Comparison of ENCODE assay signal across 1 cellular context in genomic region chr6:169292340-169293124, GRCh38.
TF ChIP-seq lines count a peak whose summit lies in the region.

No MANE protein-coding gene starts in this region.

TF ChIP-seq in HepG2, 621 proteins besides CTCF, POLR2A, EP300 and RAD21 (continued from another document and continues in another):
- TF ChIP-seq ZNF749 (CRISPR knock-in tag; IDR thresholded peaks at IDR 0.05; ENCODE audit: borderline replicate concordance) (peak; percentile 31; the same call in 1 of the 2 replicates), AFF4 (CRISPR knock-in tag; IDR thresholded peaks at IDR 0.05) (peak; percentile 71; the same call in 1 of the 2 replicates), IRF2 (CRISPR knock-in tag; IDR thresholded peaks at IDR 0.05) (peak; percentile 85), ERF (CRISPR knock-in tag; IDR thresholded peaks at IDR 0.05) (peak; percentile 89), CBFB (CRISPR knock-in tag; IDR thresholded peaks at IDR 0.05) (peak; percentile 83; the same call in 1 of the 2 replicates), TGIF2 (CRISPR knock-in tag; IDR thresholded peaks at IDR 0.05) (peak; percentile 69), ZNF333 (CRISPR knock-in tag; IDR thresholded peaks at IDR 0.05; ENCODE audit: borderline replicate concordance) (no peak), ZBTB34 (CRISPR knock-in tag; IDR thresholded peaks at IDR 0.05) (no peak), KDM1A (CRISPR knock-in tag; IDR thresholded peaks at IDR 0.05) (no peak), DNMT1 (CRISPR knock-in tag; IDR thresholded peaks at IDR 0.05) (no peak), DNMT3B (CRISPR knock-in tag; conservative IDR thresholded peaks at IDR 0.05) (peak; percentile 77; the same call in 1 of the 2 replicates), DR1 (CRISPR knock-in tag; IDR thresholded peaks at IDR 0.05) (peak; percentile 53; the same call in 1 of the 2 replicates), ZBTB42 (CRISPR knock-in tag; IDR thresholded peaks at IDR 0.05) (0 out of 2 replicates have a peak, but pooled peaks have one; percentile 41), ARNT2 (CRISPR knock-in tag; IDR thresholded peaks at IDR 0.05; ENCODE audit: low read depth) (peak; percentile 67; the same call in 1 of the 2 replicates), HNF1A (IDR thresholded peaks at IDR 0.05; ENCODE audit: low read depth) (peak; percentile 69; the same call in 1 of the 2 replicates), HNF1A (CRISPR knock-in tag; IDR thresholded peaks at IDR 0.05; ENCODE audit: borderline replicate concordance) (peak; percentile 94), TBX3 (IDR thresholded peaks at IDR 0.05; ENCODE audit: borderline replicate concordance) (peak; percentile 38; the same call in 1 of the 2 replicates), REPIN1 (CRISPR knock-in tag; IDR thresholded peaks at IDR 0.05; ENCODE audit: borderline replicate concordance, low read depth) (no peak; the same call in 1 of the 2 replicates), ONECUT2 (CRISPR knock-in tag; IDR thresholded peaks at IDR 0.05) (no peak), FUBP1 (CRISPR knock-in tag; IDR thresholded peaks at IDR 0.05; ENCODE audit: borderline replicate concordance) (peak; percentile 96; the same call in 1 of the 2 replicates), CBX2 (IDR thresholded peaks at IDR 0.05; ENCODE audit: low read depth, low read length) (no peak), CBX2 (CRISPR knock-in tag; IDR thresholded peaks at IDR 0.05; ENCODE audit: low read depth) (0 out of 2 replicates have a peak, but pooled peaks have one; percentile 71), ZNF891 (CRISPR knock-in tag; IDR thresholded peaks at IDR 0.05) (no peak), KDM4B (CRISPR knock-in tag; IDR thresholded peaks at IDR 0.05) (peak; percentile 84), MAZ (IDR thresholded peaks at IDR 0.05; ENCODE audit: borderline replicate concordance, low read depth, low read length) (peak; percentile 75; the same call in 1 of the 2 replicates), MAZ (CRISPR knock-in tag; IDR thresholded peaks at IDR 0.05; ENCODE audit: low read depth) (peak; percentile 82), ZNF781 (CRISPR knock-in tag; IDR thresholded peaks at IDR 0.05; ENCODE audit: borderline replicate concordance, not compliant biosample characterization) (no peak), HNF4G (IDR thresholded peaks at IDR 0.05; ENCODE audit: borderline replicate concordance, low read depth, low read length) (peak; percentile 68; the same call in 1 of the 2 replicates), HNF4G (CRISPR knock-in tag; IDR thresholded peaks at IDR 0.05; ENCODE audit: borderline replicate concordance, low read depth) (peak; percentile 63; the same call in 1 of the 2 replicates), ZNF879 (CRISPR knock-in tag; IDR thresholded peaks at IDR 0.05) (no peak), ZNF367 (CRISPR knock-in tag; IDR thresholded peaks at IDR 0.05; ENCODE audit: borderline replicate concordance) (no peak), SRF (IDR thresholded peaks at IDR 0.05; ENCODE audit: low read depth, low read length) (no peak), ATF1 (CRISPR knock-in tag; IDR thresholded peaks at IDR 0.05) (no peak; the same call in 1 of the 2 replicates), ZNF775 (CRISPR knock-in tag; IDR thresholded peaks at IDR 0.05; ENCODE audit: borderline replicate concordance) (no peak), ZNF224 (CRISPR knock-in tag; IDR thresholded peaks at IDR 0.05) (peak; percentile 47; the same call in 1 of the 2 replicates), SRY (CRISPR knock-in tag; IDR thresholded peaks at IDR 0.05) (0 out of 2 replicates have a peak, but pooled peaks have one; percentile 42), EED (CRISPR knock-in tag; IDR thresholded peaks at IDR 0.05) (no peak), ZNF235 (CRISPR knock-in tag; IDR thresholded peaks at IDR 0.05; ENCODE audit: borderline replicate concordance) (0 out of 2 replicates have a peak, but pooled peaks have one; percentile 22), FOSL1 (CRISPR knock-in tag; IDR thresholded peaks at IDR 0.05; ENCODE audit: borderline replicate concordance) (peak; percentile 98), NR2F6 (IDR thresholded peaks at IDR 0.05) (peak; percentile 89), NR2F6 (CRISPR knock-in tag; IDR thresholded peaks at IDR 0.05) (peak; percentile 96), ZNF615 (CRISPR knock-in tag; IDR thresholded peaks at IDR 0.05; ENCODE audit: borderline replicate concordance) (0 out of 2 replicates have a peak, but pooled peaks have one; percentile 54), ZFP37 (CRISPR knock-in tag; IDR thresholded peaks at IDR 0.05; ENCODE audit: borderline replicate concordance) (0 out of 2 replicates have a peak, but pooled peaks have one; percentile 71), SIX4 (CRISPR knock-in tag; IDR thresholded peaks at IDR 0.05) (peak; percentile 100), ZNF556 (CRISPR knock-in tag; IDR thresholded peaks at IDR 0.05; ENCODE audit: borderline replicate concordance) (peak; percentile 83; the same call in 1 of the 2 replicates)
- TF ChIP-seq, protein P1, sequence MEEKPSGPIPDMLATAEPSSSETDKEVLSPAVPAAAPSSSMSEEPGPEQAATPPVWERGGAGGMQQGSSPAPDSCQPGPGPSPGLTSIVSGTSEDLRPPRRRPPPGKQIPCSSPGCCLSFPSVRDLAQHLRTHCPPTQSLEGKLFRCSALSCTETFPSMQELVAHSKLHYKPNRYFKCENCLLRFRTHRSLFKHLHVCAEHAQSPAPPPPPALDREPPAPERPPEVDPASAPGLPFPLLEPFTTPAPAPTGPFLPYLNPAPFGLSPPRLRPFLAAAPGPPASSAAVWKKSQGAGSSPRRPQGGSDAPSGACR (CRISPR knock-in tag; IDR thresholded peaks at IDR 0.05) = peak; percentile 50; the same call in 1 of the 2 replicates
- TF ChIP-seq, protein P2, sequence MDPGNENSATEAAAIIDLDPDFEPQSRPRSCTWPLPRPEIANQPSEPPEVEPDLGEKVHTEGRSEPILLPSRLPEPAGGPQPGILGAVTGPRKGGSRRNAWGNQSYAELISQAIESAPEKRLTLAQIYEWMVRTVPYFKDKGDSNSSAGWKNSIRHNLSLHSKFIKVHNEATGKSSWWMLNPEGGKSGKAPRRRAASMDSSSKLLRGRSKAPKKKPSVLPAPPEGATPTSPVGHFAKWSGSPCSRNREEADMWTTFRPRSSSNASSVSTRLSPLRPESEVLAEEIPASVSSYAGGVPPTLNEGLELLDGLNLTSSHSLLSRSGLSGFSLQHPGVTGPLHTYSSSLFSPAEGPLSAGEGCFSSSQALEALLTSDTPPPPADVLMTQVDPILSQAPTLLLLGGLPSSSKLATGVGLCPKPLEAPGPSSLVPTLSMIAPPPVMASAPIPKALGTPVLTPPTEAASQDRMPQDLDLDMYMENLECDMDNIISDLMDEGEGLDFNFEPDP (CRISPR knock-in tag; conservative IDR thresholded peaks at IDR 0.05) = no peak
- TF ChIP-seq, protein P3, sequence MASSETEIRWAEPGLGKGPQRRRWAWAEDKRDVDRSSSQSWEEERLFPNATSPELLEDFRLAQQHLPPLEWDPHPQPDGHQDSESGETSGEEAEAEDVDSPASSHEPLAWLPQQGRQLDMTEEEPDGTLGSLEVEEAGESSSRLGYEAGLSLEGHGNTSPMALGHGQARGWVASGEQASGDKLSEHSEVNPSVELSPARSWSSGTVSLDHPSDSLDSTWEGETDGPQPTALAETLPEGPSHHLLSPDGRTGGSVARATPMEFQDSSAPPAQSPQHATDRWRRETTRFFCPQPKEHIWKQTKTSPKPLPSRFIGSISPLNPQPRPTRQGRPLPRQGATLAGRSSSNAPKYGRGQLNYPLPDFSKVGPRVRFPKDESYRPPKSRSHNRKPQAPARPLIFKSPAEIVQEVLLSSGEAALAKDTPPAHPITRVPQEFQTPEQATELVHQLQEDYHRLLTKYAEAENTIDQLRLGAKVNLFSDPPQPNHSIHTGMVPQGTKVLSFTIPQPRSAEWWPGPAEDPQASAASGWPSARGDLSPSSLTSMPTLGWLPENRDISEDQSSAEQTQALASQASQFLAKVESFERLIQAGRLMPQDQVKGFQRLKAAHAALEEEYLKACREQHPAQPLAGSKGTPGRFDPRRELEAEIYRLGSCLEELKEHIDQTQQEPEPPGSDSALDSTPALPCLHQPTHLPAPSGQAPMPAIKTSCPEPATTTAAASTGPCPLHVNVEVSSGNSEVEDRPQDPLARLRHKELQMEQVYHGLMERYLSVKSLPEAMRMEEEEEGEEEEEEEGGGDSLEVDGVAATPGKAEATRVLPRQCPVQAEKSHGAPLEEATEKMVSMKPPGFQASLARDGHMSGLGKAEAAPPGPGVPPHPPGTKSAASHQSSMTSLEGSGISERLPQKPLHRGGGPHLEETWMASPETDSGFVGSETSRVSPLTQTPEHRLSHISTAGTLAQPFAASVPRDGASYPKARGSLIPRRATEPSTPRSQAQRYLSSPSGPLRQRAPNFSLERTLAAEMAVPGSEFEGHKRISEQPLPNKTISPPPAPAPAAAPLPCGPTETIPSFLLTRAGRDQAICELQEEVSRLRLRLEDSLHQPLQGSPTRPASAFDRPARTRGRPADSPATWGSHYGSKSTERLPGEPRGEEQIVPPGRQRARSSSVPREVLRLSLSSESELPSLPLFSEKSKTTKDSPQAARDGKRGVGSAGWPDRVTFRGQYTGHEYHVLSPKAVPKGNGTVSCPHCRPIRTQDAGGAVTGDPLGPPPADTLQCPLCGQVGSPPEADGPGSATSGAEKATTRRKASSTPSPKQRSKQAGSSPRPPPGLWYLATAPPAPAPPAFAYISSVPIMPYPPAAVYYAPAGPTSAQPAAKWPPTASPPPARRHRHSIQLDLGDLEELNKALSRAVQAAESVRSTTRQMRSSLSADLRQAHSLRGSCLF (CRISPR knock-in tag; IDR thresholded peaks at IDR 0.05; ENCODE audit: borderline replicate concordance) = no peak
